9 cellular contexts compared by ENCODE assay signal in the genomic region with DNA sequence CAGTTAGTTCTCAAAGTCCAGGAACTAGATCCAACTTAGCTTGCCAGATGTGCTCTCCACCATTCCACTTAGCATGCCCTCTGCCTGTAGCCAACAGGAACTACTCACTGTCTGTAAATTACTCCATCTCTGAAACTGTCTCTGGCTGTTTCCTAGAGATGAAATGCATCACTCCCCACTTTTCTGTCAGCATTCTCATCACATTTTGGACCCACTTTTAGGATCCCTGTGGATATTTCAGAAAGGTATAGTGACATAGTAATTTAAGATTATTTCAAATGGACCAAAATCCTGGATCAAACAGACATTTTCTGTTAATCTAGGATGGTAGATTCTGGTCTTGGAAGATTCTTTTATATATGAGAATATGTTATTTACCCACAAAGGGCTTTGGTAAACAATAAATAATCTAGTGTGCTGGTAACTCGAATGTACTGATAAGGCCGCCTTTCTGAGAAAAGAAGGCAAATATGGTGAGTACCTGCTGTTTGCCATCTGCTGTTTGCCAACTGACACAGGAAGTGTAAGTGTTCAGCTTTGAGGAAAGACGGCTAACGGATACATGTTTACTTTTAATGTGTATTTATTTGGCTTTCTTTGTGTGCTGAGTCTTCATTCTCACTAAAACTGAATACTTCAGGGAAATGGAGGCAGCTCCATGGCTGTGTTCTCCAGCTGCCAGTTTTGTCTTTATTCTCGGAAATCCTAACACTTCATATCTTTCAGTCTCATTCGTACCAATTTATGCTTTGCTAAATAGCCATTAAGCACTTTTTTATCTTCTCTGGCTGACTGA.
A peak's percentile ranks its signal among the peaks of the same experiment; 100 is the strongest.
DNase-seq lines count a peak whose midpoint lies in the region; ATAC-seq and TF ChIP-seq lines count a peak whose summit lies in the region.
"Had no signal": no experiment of that assay in that cellular context is flagged by ENCODE, and none has a peak within 500 bp of the region (broad histone marks: within the 10 kb centered on the region; RNA-seq: fewer than 3 reads in every experiment).

No MANE protein-coding gene starts in this region.

- no peaks in the 10 kb centered on the region for H3K27me3 Mint-ChIP-seq in activated CD4-positive, alpha-beta T cell treated with anti-CD3 and anti-CD28 coated beads, Interleukin-2, amount 10 ng/mL, durations not matched to agents 24 days and 14 days

- intact Hi-C loops in activated CD4-positive, alpha-beta T cell treated with anti-CD3 and anti-CD28 coated beads, Interleukin-2, amount 10 ng/mL, durations not matched to agents 24 days and 14 days (cut with micrococcal nuclease) = no loop called here

- no peak overlapping the region for H3K4me3 ChIP-seq in epithelial cell of esophagus (ENCODE audit: low read length)

- H3K4me3 Mint-ChIP-seq in stimulated activated effector memory CD8-positive, alpha-beta T cell treated with anti-CD3 and anti-CD28 coated beads, Interleukin-12 subunit alpha, Interleukin-12 subunit beta, amount 100 ng/mL, for 72 hours = no peak overlapping the region
- H3K4me3 Mint-ChIP-seq in activated CD4-positive, alpha-beta T cell treated with anti-CD3 and anti-CD28 coated beads, Interleukin-2, amount 10 ng/mL, durations not matched to agents 24 days and 14 days = no peak overlapping the region
- H3K4me3 Mint-ChIP-seq: T-cell had no signal

- H3K36me3 Mint-ChIP-seq in stimulated activated effector memory CD8-positive, alpha-beta T cell treated with anti-CD3 and anti-CD28 coated beads, Interleukin-12 subunit alpha, Interleukin-12 subunit beta, amount 100 ng/mL, for 72 hours = no peaks in the 10 kb centered on the region
- H3K36me3 Mint-ChIP-seq in activated CD4-positive, alpha-beta T cell treated with anti-CD3 and anti-CD28 coated beads, Interleukin-2, amount 10 ng/mL, durations not matched to agents 24 days and 14 days (ENCODE audit: low read depth) = no peaks in the 10 kb centered on the region
- H3K36me3 Mint-ChIP-seq: T-cell had no signal

- H3K27ac Mint-ChIP-seq in stimulated activated effector memory CD8-positive, alpha-beta T cell treated with anti-CD3 and anti-CD28 coated beads, Interleukin-12 subunit alpha, Interleukin-12 subunit beta, amount 100 ng/mL, for 72 hours = no peak overlapping the region
- no peak overlapping the region for H3K27ac Mint-ChIP-seq in activated CD4-positive, alpha-beta T cell treated with anti-CD3 and anti-CD28 coated beads, Interleukin-2, amount 10 ng/mL, durations not matched to agents 24 days and 14 days
- H3K27ac Mint-ChIP-seq: T-cell had no signal

- TF ChIP-seq CTCF in epithelial cell of esophagus (IDR thresholded peaks at IDR 0.05; ENCODE audit: insufficient read depth, low read depth, low read length, missing control alignments) = peak; percentile 59

- H3K9me3 Mint-ChIP-seq in stimulated activated effector memory CD8-positive, alpha-beta T cell treated with anti-CD3 and anti-CD28 coated beads, Interleukin-12 subunit alpha, Interleukin-12 subunit beta, amount 100 ng/mL, for 72 hours = peaks cover 2% of the 10 kb centered on the region
- H3K9me3 Mint-ChIP-seq in activated CD4-positive, alpha-beta T cell treated with anti-CD3 and anti-CD28 coated beads, Interleukin-2, amount 10 ng/mL, durations not matched to agents 24 days and 14 days = no peaks in the 10 kb centered on the region
- H3K9me3 Mint-ChIP-seq: T-cell had no signal

- DNase-seq in ACHN (peak; percentile 16), NCI-H748 (lab: John Stamatoyannopoulos, UW; ENCODE audit: unreplicated experiment) (peak; percentile 81), epithelial cell of esophagus (ENCODE audit: low read depth) (peak; percentile 29), Ammon's horn (ENCODE audit: low spot score) (no peak)
- DNase-seq in stimulated activated effector memory CD8-positive, alpha-beta T cell treated with anti-CD3 and anti-CD28 coated beads, Interleukin-12 subunit alpha, Interleukin-12 subunit beta, amount 100 ng/mL, for 72 hours (ENCODE audit: low spot score in 2 of 2) = no peak
- DNase-seq in activated CD4-positive, alpha-beta T cell treated with anti-CD3 and anti-CD28 coated beads, Interleukin-2, amount 10 ng/mL, durations not matched to agents 24 days and 14 days = no peak
- DNase-seq: T-cell had no signal

- ATAC-seq in GM18870 (IDR thresholded peaks at IDR 0.05; ENCODE audit: unreplicated experiment) (peak; percentile 48), HG02763 (IDR thresholded peaks at IDR 0.05; ENCODE audit: unreplicated experiment) (no peak)
- ATAC-seq in stimulated activated effector memory CD8-positive, alpha-beta T cell treated with anti-CD3 and anti-CD28 coated beads, Interleukin-12 subunit alpha, Interleukin-12 subunit beta, amount 100 ng/mL, for 72 hours = no peak
- ATAC-seq: T-cell had no signal

- in situ Hi-C loops in ACHN (cut with HindIII; ENCODE audit: low pct_ligation_motif_present, low pct_unique_long_range_greater_than_20kb, low sequenced_read_pairs) = no loop called here

- H3K4me1 Mint-ChIP-seq in stimulated activated effector memory CD8-positive, alpha-beta T cell treated with anti-CD3 and anti-CD28 coated beads, Interleukin-12 subunit alpha, Interleukin-12 subunit beta, amount 100 ng/mL, for 72 hours = no peaks in the 10 kb centered on the region
- no peaks in the 10 kb centered on the region for H3K4me1 Mint-ChIP-seq in activated CD4-positive, alpha-beta T cell treated with anti-CD3 and anti-CD28 coated beads, Interleukin-2, amount 10 ng/mL, durations not matched to agents 24 days and 14 days
- H3K4me1 Mint-ChIP-seq: T-cell had no signal

Comparison
In these comparisons a context has a peak if more than half of its experiments do, and no peak if none do; other contexts are left out.
1. DNase-seq: peak in ACHN (single experiment), NCI-H748 (single experiment) and epithelial cell of esophagus (single experiment); none in Ammon's horn (single experiment), stimulated activated effector memory CD8-positive, alpha-beta T cell treated with anti-CD3 and anti-CD28 coated beads, Interleukin-12 subunit alpha, Interleukin-12 subunit beta, amount 100 ng/mL, for 72 hours (0 of 2) and activated CD4-positive, alpha-beta T cell treated with anti-CD3 and anti-CD28 coated beads, Interleukin-2, amount 10 ng/mL, durations not matched to agents 24 days and 14 days (single experiment).